In genomic region chr14:93073833-93074769, GRCh38 we compare ENCODE assay signal across 8 cellular contexts. TPM values are rescaled to one million over a fixed set of nuclear protein-coding genes. Genes with fewer than 3 reads are reported as not detected.
DNase-seq lines count a peak whose midpoint lies in the region; ATAC-seq and TF ChIP-seq lines count a peak whose summit lies in the region.

No MANE protein-coding gene starts in this region.

- no peak for TF ChIP-seq POLR2A in erythroblast (IDR thresholded peaks at IDR 0.05; ENCODE audit: low read length)

- H3K9me3 ChIP-seq in CD8-positive, alpha-beta memory T cell (ENCODE audit: low read length), result no peaks in the 10 kb centered on the region

- H3K27ac Mint-ChIP-seq in CD8-positive, alpha-beta memory T cell, result peak overlapping the region in 7 of 8 donors; percentile 11 to 90 (median 56)
- no peak overlapping the region for H3K27ac Mint-ChIP-seq in chondrocyte (ENCODE audit: unreplicated experiment)

- peaks cover 0 to 2% (median 0%) of the 10 kb centered on the region in 3 donors for H3K36me3 Mint-ChIP-seq in CD8-positive, alpha-beta memory T cell
- peaks cover 1% of the 10 kb centered on the region for H3K36me3 Mint-ChIP-seq in chondrocyte (ENCODE audit: low read depth)

- no peak overlapping the region for H3K27ac ChIP-seq in CD8-positive, alpha-beta memory T cell (ENCODE audit: low read depth, low read length)
- H3K27ac ChIP-seq in HL-60 (replicated peaks), result peak overlapping the region; percentile 83

- no peak overlapping the region for H3K4me3 ChIP-seq in CD8-positive, alpha-beta memory T cell (ENCODE audit: low read length)
- H3K4me3 ChIP-seq in HL-60 (replicated peaks; ENCODE audit: insufficient read depth, low read length), result peak overlapping the region; percentile 19
- H3K4me3 ChIP-seq in cardiac fibroblast (replicated peaks in 1 of 2; ENCODE audit: low read depth in 2 of 2, low read length in 2 of 2), result no peak overlapping the region

- peaks cover 49 to 72% (median 52%) of the 10 kb centered on the region in 3 donors for H3K4me1 Mint-ChIP-seq in CD8-positive, alpha-beta memory T cell
- H3K4me1 Mint-ChIP-seq in chondrocyte (ENCODE audit: low read depth), result peaks cover 27% of the 10 kb centered on the region

- H3K9me3 Mint-ChIP-seq in CD8-positive, alpha-beta memory T cell, result no peaks in the 10 kb centered on the region
- no peaks in the 10 kb centered on the region for H3K9me3 Mint-ChIP-seq in chondrocyte (ENCODE audit: low read depth)

- H3K4me1 ChIP-seq in CD8-positive, alpha-beta memory T cell (ENCODE audit: insufficient read depth, low read length), result peaks cover 11% of the 10 kb centered on the region

- CTCF ChIA-PET in CD8-positive, alpha-beta memory T cell (lab: Charles Lee), result no interaction called here

- POLR2A ChIA-PET in CD8-positive, alpha-beta memory T cell (lab: Charles Lee), result no interaction called here

- no peaks in the 10 kb centered on the region for H3K27me3 ChIP-seq in CD8-positive, alpha-beta memory T cell (ENCODE audit: insufficient read depth, low read length, poor library complexity, severe bottlenecking)
- H3K27me3 ChIP-seq in HL-60 (ENCODE audit: insufficient read depth, poor library complexity, severe bottlenecking), result no peaks in the 10 kb centered on the region

- no peaks in the 10 kb centered on the region for H3K36me3 ChIP-seq in CD8-positive, alpha-beta memory T cell (ENCODE audit: insufficient read depth, low read length)

- ATAC-seq in HG03045 (IDR thresholded peaks at IDR 0.05; ENCODE audit: unreplicated experiment), result no peak

- H3K27me3 Mint-ChIP-seq in CD8-positive, alpha-beta memory T cell, result no peaks in the 10 kb centered on the region
- no peaks in the 10 kb centered on the region for H3K27me3 Mint-ChIP-seq in chondrocyte (ENCODE audit: low read depth)

- no peak for DNase-seq in CD8-positive, alpha-beta memory T cell
- DNase-seq in HL-60 (ENCODE audit: low read depth in 1 of 2, low spot score in 1 of 2), result peak; percentile 89 to 94
- DNase-seq in cardiac fibroblast (ENCODE audit: low read depth in 2 of 2), result peak; percentile 67 to 69
- DNase-seq in mucosa of gallbladder (ENCODE audit: low spot score), result peak; percentile 42
- no peak for DNase-seq in erythroblast (lab: John Stamatoyannopoulos, UW)
- no peak for DNase-seq in NCI-H524 treated with DMSO at 0.1 percent for 48 hours (lab: John Stamatoyannopoulos, UW)
- DNase-seq in chondrocyte (ENCODE audit: low spot score), result no peak

- TF ChIP-seq CTCF in HL-60 (IDR thresholded peaks at IDR 0.05; ENCODE audit: insufficient read depth, low read length) (no peak), cardiac fibroblast (IDR thresholded peaks at IDR 0.05; ENCODE audit: low read depth, low read length) (no peak), chondrocyte (IDR thresholded peaks at IDR 0.05) (no peak)

- peak overlapping the region; percentile 21 to 78 (median 50) for H3K4me3 Mint-ChIP-seq in CD8-positive, alpha-beta memory T cell
- H3K4me3 Mint-ChIP-seq in chondrocyte (ENCODE audit: unreplicated experiment), result no peak overlapping the region

RNA-seq across cellular contexts. Expression of gene ITPK1, which starts 41.6 kb away (rescaled TPM):
- total RNA-seq in CD8-positive, alpha-beta memory T cell, result 10 to 100 TPM; 66.1 to 75.1 TPM
- polyA plus RNA-seq in CD8-positive, alpha-beta memory T cell, result 40.4 TPM
- 187 TPM for total RNA-seq in mucosa of gallbladder
- 27.7 to 31.2 TPM (median 28.2 TPM) in 3 replicates for total RNA-seq in chondrocyte

Comparison
In these comparisons a context has a peak if more than half of its experiments do, and no peak if none do; other contexts are left out.
1. DNase-seq: peak in HL-60 (2 of 2), cardiac fibroblast (2 of 2) and mucosa of gallbladder (single experiment); none in CD8-positive, alpha-beta memory T cell (0 of 5), erythroblast (0 of 2), NCI-H524 treated with DMSO at 0.1 percent for 48 hours (single experiment) and chondrocyte (single experiment).